Comparison of ENCODE assay signal across 21 cellular contexts in the genomic region with DNA sequence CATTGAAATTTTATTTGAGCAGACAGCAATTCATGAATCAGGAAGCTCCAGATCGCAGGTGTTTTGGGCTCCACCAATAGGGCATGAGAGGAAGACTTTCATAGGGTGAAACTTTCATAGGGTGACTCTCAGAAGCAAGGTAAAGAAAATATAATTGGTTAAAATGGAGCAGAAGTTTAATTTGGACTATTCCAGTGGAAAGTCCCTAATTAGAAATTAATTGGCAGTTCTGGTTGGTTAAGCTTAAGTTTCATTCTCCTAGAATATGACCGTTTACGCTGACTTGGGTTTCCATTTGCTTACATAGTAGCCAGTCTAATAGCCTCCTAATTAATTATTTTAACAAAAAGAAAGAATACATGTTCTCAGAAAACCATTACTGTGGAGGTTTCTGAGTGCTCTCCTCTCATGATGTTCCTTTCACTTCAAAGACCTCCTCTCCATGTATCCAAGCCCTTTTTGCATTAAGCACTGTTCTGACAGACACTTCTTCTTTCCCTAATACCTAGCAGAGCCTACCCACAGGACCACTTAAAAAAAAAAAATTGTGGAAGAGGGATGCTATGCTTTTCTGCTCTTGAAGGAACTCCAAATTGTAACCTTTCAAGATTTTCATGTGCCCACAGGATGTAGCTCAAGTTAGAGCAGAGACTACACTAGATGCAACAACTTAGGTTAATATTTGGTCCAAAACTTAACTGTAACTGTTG.
"Had no signal": no experiment of that assay in that cellular context is flagged by ENCODE, and none has a peak within 500 bp of the region (broad histone marks: within the 10 kb centered on the region; RNA-seq: fewer than 3 reads in every experiment).

No MANE protein-coding gene starts in this region.

- H3K27ac ChIP-seq: dorsolateral prefrontal cortex, esophagus muscularis mucosa, foreskin keratinocyte, gastroesophageal sphincter, heart left ventricle, hepatocyte, prostate gland, right atrium auricular region, stomach, thyroid gland, vagina had no signal

- DNase-seq: dorsolateral prefrontal cortex; effector CD4-positive, alpha-beta T cell; foreskin keratinocyte; heart left ventricle; kidney; naive thymus-derived CD8-positive, alpha-beta T cell; nephron progenitor cell; nucleus accumbens; stimulated activated CD4-positive, alpha-beta T cell treated with anti-CD3 and anti-CD28 coated beads, Interleukin-2, amount 100 ng/mL, for 24 hours; stimulated activated CD4-positive, alpha-beta T cell treated with anti-CD3 and anti-CD28 coated beads, Interleukin-4, amount 100 ng/mL, for 24 hours; stimulated activated naive CD4-positive, alpha-beta T cell treated with Interleukin-2 at 50 U/mL for 16 hours; stomach; thyroid gland had no signal

- H3K79me2 ChIP-seq: hepatocyte had no signal

- H3K4me3 ChIP-seq: dorsolateral prefrontal cortex, esophagus muscularis mucosa, gastroesophageal sphincter, heart left ventricle, hepatocyte, lung, prostate gland, right atrium auricular region, smooth muscle cell, stomach, thyroid gland, vagina had no signal

- H3K36me3 ChIP-seq: esophagus muscularis mucosa, gastroesophageal sphincter, heart left ventricle, prostate gland, right atrium auricular region, stomach, thyroid gland, vagina had no signal

- H2AFZ ChIP-seq: hepatocyte had no signal

- H3K27me3 ChIP-seq: dorsolateral prefrontal cortex, esophagus muscularis mucosa, foreskin keratinocyte, gastroesophageal sphincter, hepatocyte, right atrium auricular region, stomach, thyroid gland, vagina had no signal

- H3K9me3 ChIP-seq: esophagus muscularis mucosa, gastroesophageal sphincter, prostate gland, right atrium auricular region, stomach, thyroid gland, vagina had no signal

- H3K4me2 ChIP-seq: hepatocyte, smooth muscle cell had no signal

- H3K4me1 ChIP-seq: foreskin keratinocyte, prostate gland, vagina had no signal
